In genomic region chr3:43477600-43477999, GRCh38 we compare ENCODE assay signal across 9 cellular contexts.
DNase-seq lines count a peak whose midpoint lies in the region; ATAC-seq, FAIRE-seq and TF ChIP-seq lines count a peak whose summit lies in the region.
"Had no signal": no experiment of that assay in that cellular context is flagged by ENCODE, and none has a peak within 500 bp of the region (broad histone marks: within the 10 kb centered on the region; RNA-seq: fewer than 3 reads in every experiment).

No MANE protein-coding gene starts in this region.

- no peak for FAIRE-seq in HepG2 (lab: Jason Lieb, UNC)
- FAIRE-seq: H54 had no signal

- BruUV-seq in HepG2 (replicated peaks; lab: Mats Ljungman, UMichigan) = no TSS peak

- in situ Hi-C loops in HepG2 (cut with HindIII; ENCODE audit: extremely low pct_ligation_motif_present, low pct_unique_long_range_greater_than_20kb) = no loop called here
- in situ Hi-C loops in G401 (cut with HindIII; ENCODE audit: low sequenced_read_pairs) = no loop called here

- no peak for TF ChIP-seq POLR2A in HepG2 (IDR thresholded peaks at IDR 0.05; ENCODE audit: insufficient read depth in 1 of 2, low read depth in 2 of 2, low read length in 2 of 2)

- POLR2A ChIA-PET in HepG2 (lab: Yijun Ruan, JAX) = no interaction called here

- CTCF ChIA-PET in HepG2 (lab: Yijun Ruan, JAX; ENCODE audit: low intra/inter-chr PET ratio, low total read pairs) = no interaction called here

- H4K20me1 ChIP-seq in HepG2 (ENCODE audit: insufficient read depth, low read length) = no peaks in the 10 kb centered on the region

- H3K4me3 ChIP-seq in liver (ENCODE audit: low read depth in 1 of 3, low read length in 3 of 3) = no peak overlapping the region
- no peak overlapping the region for H3K4me3 ChIP-seq in HepG2 (replicated peaks in 1 of 3; ENCODE audit: insufficient read depth in 1 of 3, low read depth in 2 of 3, low read length in 3 of 3)
- no peak overlapping the region for H3K4me3 ChIP-seq in effector memory CD4-positive, alpha-beta T cell (ENCODE audit: insufficient read depth, low read depth, low read length, poor library complexity, severe bottlenecking)
- H3K4me3 ChIP-seq in upper lobe of right lung = no peak overlapping the region

- H3K4me2 ChIP-seq in HepG2 (ENCODE audit: low read depth, low read length) = no peak overlapping the region

- no peak overlapping the region for H2AFZ ChIP-seq in HepG2 (ENCODE audit: low read length)

- H3K79me2 ChIP-seq in HepG2 (ENCODE audit: insufficient read depth, low read length) = no peaks in the 10 kb centered on the region

- no peak for DNase-seq in HepG2 (ENCODE audit: low spot score)
- DNase-seq in effector memory CD4-positive, alpha-beta T cell = peak; percentile 44 to 66 (median 57)
- peak; percentile 18 to 33 for DNase-seq in stimulated activated CD4-positive, alpha-beta T cell treated with anti-CD3 and anti-CD28 coated beads, Interleukin-15, amount 100 ng/mL, for 1 hour (ENCODE audit: low read depth in 1 of 2, low spot score in 1 of 2)
- DNase-seq in upper lobe of right lung = no peak
- DNase-seq in G401 (ENCODE audit: low spot score) = no peak
- no peak for DNase-seq in EL

- H3K27me3 ChIP-seq in liver (ENCODE audit: control insufficient read depth in 4 of 4, insufficient read depth in 4 of 4, low read length in 3 of 4) (no peaks in the 10 kb centered on the region), HepG2 (ENCODE audit: control insufficient read depth in 1 of 2, insufficient read depth in 2 of 2, low read length in 2 of 2) (no peaks in the 10 kb centered on the region), upper lobe of right lung (no peaks in the 10 kb centered on the region)
- H3K27me3 ChIP-seq in effector memory CD4-positive, alpha-beta T cell (replicated peaks; ENCODE audit: control insufficient read depth, insufficient read depth, low read length, poor library complexity, severe bottlenecking) = no peaks in the 10 kb centered on the region

- no peak overlapping the region for H3K27ac ChIP-seq in liver (ENCODE audit: low read depth in 1 of 2, low read length in 2 of 2)
- no peak overlapping the region for H3K27ac ChIP-seq in HepG2 (ENCODE audit: extremely low read length, insufficient read depth, low read length)
- peak overlapping the region; percentile 64 for H3K27ac ChIP-seq in effector memory CD4-positive, alpha-beta T cell (ENCODE audit: insufficient read depth, low read length, poor library complexity, severe bottlenecking)
- H3K27ac ChIP-seq in upper lobe of right lung = peak overlapping the region; percentile 11

- H3K9ac ChIP-seq in liver (ENCODE audit: low read depth in 1 of 2, low read length in 2 of 2) (no peak overlapping the region), HepG2 (ENCODE audit: insufficient read depth, low read depth, low read length) (no peak overlapping the region)

- intact Hi-C loops in HepG2 (cut with micrococcal nuclease; ENCODE audit: unreplicated experiment) (no loop called here), upper lobe of right lung (cut with DNase I) (no loop called here)

- TF ChIP-seq RAD21 in liver (IDR thresholded peaks at IDR 0.05) (no peak), HepG2 (CRISPR knock-in tag; IDR thresholded peaks at IDR 0.05) (no peak)

- H3K9me3 ChIP-seq in liver (ENCODE audit: control insufficient read depth in 4 of 4, low read length in 3 of 4) (no peaks in the 10 kb centered on the region), HepG2 (ENCODE audit: low read length) (no peaks in the 10 kb centered on the region), upper lobe of right lung (no peaks in the 10 kb centered on the region)
- no peaks in the 10 kb centered on the region for H3K9me3 ChIP-seq in effector memory CD4-positive, alpha-beta T cell (ENCODE audit: control insufficient read depth, low read length)

- ATAC-seq in HepG2 (no peak), upper lobe of right lung (peak; percentile 81), HG02884 (IDR thresholded peaks at IDR 0.05; ENCODE audit: unreplicated experiment) (no peak)

- TF ChIP-seq CTCF in liver (IDR thresholded peaks at IDR 0.05; ENCODE audit: low read depth, low read length, missing input control) (no peak), HepG2 (CRISPR knock-in tag; IDR thresholded peaks at IDR 0.05) (no peak), upper lobe of right lung (IDR thresholded peaks at IDR 0.05) (no peak)

- WGBS in liver = 77% methylated on average over 6 of the region's 6 CpGs
- 79% methylated on average over 6 of the region's 6 CpGs for WGBS in HepG2 (ENCODE audit: low lambda C conversion rate)

- H3K4me1 ChIP-seq in liver (ENCODE audit: control insufficient read depth in 4 of 4, insufficient read depth in 4 of 4, low read length in 3 of 4) (no peaks in the 10 kb centered on the region), HepG2 (ENCODE audit: insufficient read depth, low read length) (no peaks in the 10 kb centered on the region), upper lobe of right lung (no peaks in the 10 kb centered on the region)
- peaks cover 19% of the 10 kb centered on the region for H3K4me1 ChIP-seq in effector memory CD4-positive, alpha-beta T cell (ENCODE audit: control insufficient read depth, insufficient read depth, low read length, poor library complexity, severe bottlenecking)

- H3K36me3 ChIP-seq in liver (ENCODE audit: control insufficient read depth in 4 of 4, insufficient read depth in 3 of 4, low read depth in 1 of 4, low read length in 3 of 4) (no peaks in the 10 kb centered on the region), HepG2 (replicated peaks in 1 of 2; ENCODE audit: control insufficient read depth in 1 of 2, insufficient read depth in 2 of 2, low read length in 2 of 2) (no peaks in the 10 kb centered on the region), upper lobe of right lung (no peaks in the 10 kb centered on the region)
- no peaks in the 10 kb centered on the region for H3K36me3 ChIP-seq in effector memory CD4-positive, alpha-beta T cell (ENCODE audit: control insufficient read depth, insufficient read depth, low read length)

- TF ChIP-seq EP300 in HepG2 (IDR thresholded peaks at IDR 0.05; ENCODE audit: low read depth in 2 of 2, low read length in 2 of 2) = no peak
- TF ChIP-seq EP300 in HepG2 (CRISPR knock-in tag; IDR thresholded peaks at IDR 0.05; ENCODE audit: borderline replicate concordance) = no peak

TF ChIP-seq in liver, 16 proteins besides CTCF, POLR2A, EP300 and RAD21:
- TF ChIP-seq NR2F2 (IDR thresholded peaks at IDR 0.05) = peak; percentile 29
- TF ChIP-seq TAF1 (conservative IDR thresholded peaks at IDR 0.05) = no peak

TF ChIP-seq in HepG2, 621 proteins besides CTCF, POLR2A, EP300 and RAD21:
- no peak for TF ChIP-seq STAG1 (CRISPR knock-in tag; IDR thresholded peaks at IDR 0.05)
- TF ChIP-seq PPARG (CRISPR knock-in tag; conservative IDR thresholded peaks at IDR 0.05) = no peak
- TF ChIP-seq CHCHD3 (CRISPR knock-in tag; IDR thresholded peaks at IDR 0.05) = no peak

Comparison
In these comparisons a context has a peak if more than half of its experiments do, and no peak if none do; other contexts are left out.
1. H3K27ac ChIP-seq: peak in effector memory CD4-positive, alpha-beta T cell (single experiment) and upper lobe of right lung (single experiment); none in liver (0 of 2) and HepG2 (single experiment).
2. DNase-seq: peak in effector memory CD4-positive, alpha-beta T cell (3 of 3) and stimulated activated CD4-positive, alpha-beta T cell treated with anti-CD3 and anti-CD28 coated beads, Interleukin-15, amount 100 ng/mL, for 1 hour (2 of 2); none in HepG2 (single experiment), upper lobe of right lung (single experiment), G401 (single experiment) and EL (single experiment).